31 cellular contexts compared by ENCODE assay signal in the genomic region with DNA sequence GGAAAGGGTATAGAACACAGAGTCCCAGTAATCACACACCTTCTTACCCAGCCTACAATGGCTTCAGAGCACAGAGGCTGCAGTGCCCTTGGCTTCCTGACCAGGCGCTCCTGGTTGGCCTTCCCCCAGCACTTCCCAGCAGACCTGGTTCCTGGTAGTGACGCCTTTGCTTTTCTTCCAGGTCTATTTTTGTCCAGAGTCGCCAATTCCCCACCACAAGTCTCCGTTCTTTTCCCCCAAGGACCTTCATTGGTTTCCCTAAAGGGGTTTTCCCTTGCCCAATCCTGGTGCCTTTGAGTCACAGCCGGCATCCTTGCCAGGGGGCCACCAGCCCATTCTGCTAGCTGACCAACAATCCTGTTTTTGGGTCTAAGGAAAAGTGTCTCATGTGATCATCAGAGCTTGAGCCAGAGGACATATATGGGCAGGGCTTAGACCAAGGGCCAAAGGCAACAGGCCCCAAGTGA.
DNase-seq lines count a peak whose midpoint lies in the region; ATAC-seq, FAIRE-seq and TF ChIP-seq lines count a peak whose summit lies in the region.
"Had no signal": no experiment of that assay in that cellular context is flagged by ENCODE, and none has a peak within 500 bp of the region (broad histone marks: within the 10 kb centered on the region; RNA-seq: fewer than 3 reads in every experiment).

No MANE protein-coding gene starts in this region.

- H3K4me1 Mint-ChIP-seq in activated CD8-positive, alpha-beta T cell treated with anti-CD3 and anti-CD28 coated beads, Interleukin-2, amount 10 ng/mL, durations not matched to agents 7 days and 5 days (ENCODE audit: low read depth) = no peaks in the 10 kb centered on the region
- H3K4me1 Mint-ChIP-seq: activated naive CD4-positive, alpha-beta T cell treated with anti-CD3 and anti-CD28 coated beads, Interleukin-2, amount 50 U/mL, for 24 hours had no signal

- peak in 2 of 4 donors; percentile 32 to 77 for TF ChIP-seq EP300 in upper lobe of left lung (IDR thresholded peaks at IDR 0.05)

- TF ChIP-seq POLR2A in upper lobe of left lung (IDR thresholded peaks at IDR 0.05) = peak in 1 of 4 donors; percentile 3

- no peak overlapping the region for H3K27ac Mint-ChIP-seq in activated CD8-positive, alpha-beta T cell treated with anti-CD3 and anti-CD28 coated beads, Interleukin-2, amount 10 ng/mL, durations not matched to agents 7 days and 5 days
- H3K27ac Mint-ChIP-seq: activated naive CD4-positive, alpha-beta T cell treated with anti-CD3 and anti-CD28 coated beads, Interleukin-2, amount 50 U/mL, for 24 hours; effector memory CD8-positive, alpha-beta T cell had no signal

- no peaks in the 10 kb centered on the region for H3K36me3 ChIP-seq in bronchial epithelial cell (ENCODE audit: control insufficient read depth, insufficient read depth, low read length)
- H3K36me3 ChIP-seq in lower lobe of right lung = no peaks in the 10 kb centered on the region
- H3K36me3 ChIP-seq in upper lobe of left lung = no peaks in the 10 kb centered on the region
- H3K36me3 ChIP-seq: breast epithelium, heart right ventricle, ovary, WERI-Rb-1 had no signal

- CTCF ChIA-PET in activated CD8-positive, alpha-beta T cell treated with anti-CD3 and anti-CD28 coated beads, Interleukin-2, amount 10 ng/mL, durations not matched to agents 7 days and 5 days (lab: Charles Lee) = no interaction called here

- no peaks in the 10 kb centered on the region for H3K36me3 Mint-ChIP-seq in activated CD8-positive, alpha-beta T cell treated with anti-CD3 and anti-CD28 coated beads, Interleukin-2, amount 10 ng/mL, durations not matched to agents 7 days and 5 days (ENCODE audit: low read depth)
- H3K36me3 Mint-ChIP-seq: activated naive CD4-positive, alpha-beta T cell treated with anti-CD3 and anti-CD28 coated beads, Interleukin-2, amount 50 U/mL, for 24 hours had no signal

- intact Hi-C loops in lower lobe of right lung (cut with DNase I) = no loop called here

- H3K4me1 ChIP-seq in lower lobe of right lung (peaks cover 17% of the 10 kb centered on the region), upper lobe of left lung (peaks cover 16 to 21% (median 18%) of the 10 kb centered on the region in 4 donors)
- H3K4me1 ChIP-seq: breast epithelium, testis had no signal

- no peak overlapping the region for H3K4me3 Mint-ChIP-seq in activated CD8-positive, alpha-beta T cell treated with anti-CD3 and anti-CD28 coated beads, Interleukin-2, amount 10 ng/mL, durations not matched to agents 7 days and 5 days
- H3K4me3 Mint-ChIP-seq: activated naive CD4-positive, alpha-beta T cell treated with anti-CD3 and anti-CD28 coated beads, Interleukin-2, amount 50 U/mL, for 24 hours; effector memory CD8-positive, alpha-beta T cell had no signal

- DNase-seq in M059J (ENCODE audit: low read depth) = peak; percentile 41
- no peak for DNase-seq in bronchial epithelial cell (ENCODE audit: low read depth)
- DNase-seq in lower lobe of right lung = no peak
- peak in 1 of 2 donors; percentile 34 for DNase-seq in upper lobe of left lung
- DNase-seq in activated CD8-positive, alpha-beta T cell treated with anti-CD3 and anti-CD28 coated beads, Interleukin-2, amount 10 ng/mL, durations not matched to agents 7 days and 5 days = no peak
- DNase-seq in activated CD4-positive, alpha-beta T cell treated with anti-CD3 and anti-CD28 coated beads, Interleukin-2, amount 50 U/mL, for 1 hour = no peak
- DNase-seq: activated CD4-positive, alpha-beta T cell treated with anti-CD3 and anti-CD28 coated beads for 4 hours; amniotic stem cell; COR-L47; cortex of kidney; DMS53; effector memory CD8-positive, alpha-beta T cell; erythroblast; foreskin fibroblast; heart right ventricle; NCI-H1436; NCI-H2081; NCI-H524 treated with DMSO at 0.1 percent for 48 hours; ovary; SHP77; stimulated activated naive CD4-positive, alpha-beta T cell treated with Interleukin-2 at 50 U/mL for 16 hours; testis; WERI-Rb-1 had no signal

- FAIRE-seq in bronchial epithelial cell (lab: Jason Lieb, UNC) = peak; percentile 80
- FAIRE-seq: G401.6, keratinocyte had no signal

- H3K27ac ChIP-seq in lower lobe of right lung = peak overlapping the region; percentile 54
- H3K27ac ChIP-seq in upper lobe of left lung = peak overlapping the region in 3 of 4 donors; percentile 23 to 73 (median 26)
- H3K27ac ChIP-seq: breast epithelium, C4-2B, KMS-11, ovary, testis, WERI-Rb-1 had no signal

- no peak for TF ChIP-seq CTCF in bronchial epithelial cell (IDR thresholded peaks at IDR 0.05; ENCODE audit: insufficient read depth, low read length, severe bottlenecking)
- TF ChIP-seq CTCF in lower lobe of right lung (IDR thresholded peaks at IDR 0.05) = no peak
- peak in 1 of 6 experiments; percentile 14 for TF ChIP-seq CTCF in upper lobe of left lung (IDR thresholded peaks at IDR 0.05)

- H3K9me3 ChIP-seq in lower lobe of right lung (no peaks in the 10 kb centered on the region), upper lobe of left lung (no peaks in the 10 kb centered on the region)
- H3K9me3 ChIP-seq: breast epithelium, heart right ventricle, ovary, testis had no signal

- ATAC-seq in lower lobe of right lung (peak; percentile 42 to 44), upper lobe of left lung (ENCODE audit: low FRiP score in 2 of 2) (no peak), GM19035 (IDR thresholded peaks at IDR 0.05; ENCODE audit: unreplicated experiment) (no peak)
- ATAC-seq in activated CD8-positive, alpha-beta T cell treated with anti-CD3 and anti-CD28 coated beads, Interleukin-2, amount 10 ng/mL, durations not matched to agents 7 days and 5 days = no peak
- ATAC-seq: effector memory CD8-positive, alpha-beta T cell had no signal

- H3K27me3 ChIP-seq in bronchial epithelial cell (ENCODE audit: control insufficient read depth, insufficient read depth, low read length) (no peaks in the 10 kb centered on the region), lower lobe of right lung (ENCODE audit: low read depth) (no peaks in the 10 kb centered on the region), upper lobe of left lung (no peaks in the 10 kb centered on the region)
- H3K27me3 ChIP-seq: breast epithelium, ovary, testis had no signal

- no peaks in the 10 kb centered on the region for H3K9me3 Mint-ChIP-seq in activated CD8-positive, alpha-beta T cell treated with anti-CD3 and anti-CD28 coated beads, Interleukin-2, amount 10 ng/mL, durations not matched to agents 7 days and 5 days (ENCODE audit: insufficient read depth)
- H3K9me3 Mint-ChIP-seq: activated naive CD4-positive, alpha-beta T cell treated with anti-CD3 and anti-CD28 coated beads, Interleukin-2, amount 50 U/mL, for 24 hours had no signal

- POLR2A ChIA-PET in activated CD8-positive, alpha-beta T cell treated with anti-CD3 and anti-CD28 coated beads, Interleukin-2, amount 10 ng/mL, durations not matched to agents 7 days and 5 days (lab: Charles Lee) = no interaction called here

- H3K4me3 ChIP-seq in bronchial epithelial cell (ENCODE audit: low read depth, low read length) (no peak overlapping the region), lower lobe of right lung (no peak overlapping the region), upper lobe of left lung (no peak overlapping the region)
- H3K4me3 ChIP-seq: breast epithelium, heart right ventricle, ovary, smooth muscle cell, testis had no signal

- H3K27me3 Mint-ChIP-seq in activated CD8-positive, alpha-beta T cell treated with anti-CD3 and anti-CD28 coated beads, Interleukin-2, amount 10 ng/mL, durations not matched to agents 7 days and 5 days (ENCODE audit: low read depth) = no peaks in the 10 kb centered on the region
- H3K27me3 Mint-ChIP-seq: activated naive CD4-positive, alpha-beta T cell treated with anti-CD3 and anti-CD28 coated beads, Interleukin-2, amount 50 U/mL, for 24 hours had no signal

- WGBS in upper lobe of left lung, 2 donors = 75 to 81% methylated on average over 5 of the region's 5 CpGs

Comparison
In these comparisons a context has a peak if more than half of its experiments do, and no peak if none do; other contexts are left out.
1. ATAC-seq: peak in lower lobe of right lung (2 of 2); none in upper lobe of left lung (0 of 2), activated CD8-positive, alpha-beta T cell treated with anti-CD3 and anti-CD28 coated beads, Interleukin-2, amount 10 ng/mL, durations not matched to agents 7 days and 5 days (single experiment) and GM19035 (single experiment).